In genomic region chr10:14942147-14942928, GRCh38 we compare ENCODE assay signal across 12 cellular contexts. TPM values are rescaled to one million over a fixed set of nuclear protein-coding genes. Genes with fewer than 3 reads are reported as not detected.
DNase-seq lines count a peak whose midpoint lies in the region; ATAC-seq, FAIRE-seq and TF ChIP-seq lines count a peak whose summit lies in the region.
"Not testable (repeated sequence)": the region's sequence is repeated elsewhere in the genome, so short reads cannot be mapped to it uniquely, and the experiment has no call there.
"Had no signal": no experiment of that assay in that cellular context is flagged by ENCODE, and none has a peak within 500 bp of the region (broad histone marks: within the 10 kb centered on the region; RNA-seq: fewer than 3 reads in every experiment).

No MANE protein-coding gene starts in this region.

- intact Hi-C loops in upper lobe of right lung (cut with DNase I), result not testable (repeated sequence)

- H3K4me1 ChIP-seq in upper lobe of right lung, result not testable (repeated sequence)

- H3K27me3 Mint-ChIP-seq in T-helper 1 cell treated with Interleukin-12 subunit alpha and Interleukin-12 subunit beta and Interleukin-4 antibody, amounts not matched to agents 30 μg/mL and 1 μg/mL, for 36 hours (ENCODE audit: low read depth), result not testable (repeated sequence)

- H3K9me3 Mint-ChIP-seq in T-helper 1 cell treated with Interleukin-12 subunit alpha and Interleukin-12 subunit beta and Interleukin-4 antibody, amounts not matched to agents 30 μg/mL and 1 μg/mL, for 36 hours, result not testable (repeated sequence)

- peaks cover 13% of the 10 kb centered on the region for H3K4me1 Mint-ChIP-seq in T-helper 1 cell treated with Interleukin-12 subunit alpha and Interleukin-12 subunit beta and Interleukin-4 antibody, amounts not matched to agents 30 μg/mL and 1 μg/mL, for 36 hours (ENCODE audit: low read depth)

- not testable (repeated sequence) for H3K9me3 ChIP-seq in upper lobe of right lung

- ATAC-seq in GM18505 (IDR thresholded peaks at IDR 0.05; ENCODE audit: unreplicated experiment) (peak; percentile 87), GM19395 (IDR thresholded peaks at IDR 0.05; ENCODE audit: unreplicated experiment) (peak; percentile 96), GM21723 (IDR thresholded peaks at IDR 0.05; ENCODE audit: unreplicated experiment) (peak; percentile 94), HG02970 (IDR thresholded peaks at IDR 0.05; ENCODE audit: low FRiP score, unreplicated experiment) (peak; percentile 74), HG03432 (IDR thresholded peaks at IDR 0.05; ENCODE audit: unreplicated experiment) (peak; percentile 90), upper lobe of right lung (peak; percentile 25)

- H3K27ac Mint-ChIP-seq in T-helper 1 cell treated with Interleukin-12 subunit alpha and Interleukin-12 subunit beta and Interleukin-4 antibody, amounts not matched to agents 30 μg/mL and 1 μg/mL, for 36 hours, result peak overlapping the region; percentile 38

- not testable (repeated sequence) for H3K27ac ChIP-seq in upper lobe of right lung

- peaks cover 30% of the 10 kb centered on the region for H3K36me3 Mint-ChIP-seq in T-helper 1 cell treated with Interleukin-12 subunit alpha and Interleukin-12 subunit beta and Interleukin-4 antibody, amounts not matched to agents 30 μg/mL and 1 μg/mL, for 36 hours (ENCODE audit: low read depth)

- H3K27me3 ChIP-seq in bronchial epithelial cell (ENCODE audit: control insufficient read depth, insufficient read depth, low read length); upper lobe of right lung: not testable (repeated sequence)

- H3K4me3 ChIP-seq in bronchial epithelial cell (ENCODE audit: low read depth, low read length); upper lobe of right lung: not testable (repeated sequence)

- TF ChIP-seq CTCF in bronchial epithelial cell (IDR thresholded peaks at IDR 0.05; ENCODE audit: insufficient read depth, low read length, severe bottlenecking); upper lobe of right lung (IDR thresholded peaks at IDR 0.05): not testable (repeated sequence)

- DNase-seq in bronchial epithelial cell (ENCODE audit: low read depth), result peak; percentile 17
- DNase-seq in upper lobe of right lung, result not testable (repeated sequence)

- TF ChIP-seq POLR2A in GM18505 (IDR thresholded peaks at IDR 0.05; ENCODE audit: borderline replicate concordance, extremely low read depth, insufficient read depth, insufficient read length), result not testable (repeated sequence)

- H3K36me3 ChIP-seq in bronchial epithelial cell (ENCODE audit: control insufficient read depth, insufficient read depth, low read length), result not testable (repeated sequence)
- peaks cover 56% of the 10 kb centered on the region for H3K36me3 ChIP-seq in upper lobe of right lung

- H3K4me3 Mint-ChIP-seq in T-helper 1 cell treated with Interleukin-12 subunit alpha and Interleukin-12 subunit beta and Interleukin-4 antibody, amounts not matched to agents 30 μg/mL and 1 μg/mL, for 36 hours, result not testable (repeated sequence)

- FAIRE-seq in bronchial epithelial cell (lab: Jason Lieb, UNC), result peak; percentile 97

RNA-seq across cellular contexts. Expression of gene DCLRE1C, which starts 11.6 kb away (rescaled TPM):
- total RNA-seq in bronchial epithelial cell, result 9.0 and 10.2 TPM in 2 replicates
- total RNA-seq in upper lobe of right lung, result 11.3 TPM

RNA-seq across cellular contexts. Expression of gene MEIG1, which starts 16.9 kb away (rescaled TPM):
- total RNA-seq in bronchial epithelial cell (not detected in 2 replicates), upper lobe of right lung (not detected)
- total RNA-seq: gastrocnemius medialis, IMR-90, left ventricle myocardium superior, myocyte had no signal

Comparison
In these comparisons a context has a peak if more than half of its experiments do, and no peak if none do; other contexts are left out.
1. ATAC-seq: peak in every context shown above with its lines; median percentile 96 in GM19395; 94 in GM21723; 90 in HG03432; 87 in GM18505; 74 in HG02970; 25 in upper lobe of right lung.